28 cellular contexts compared by ENCODE assay signal in the genomic region with DNA sequence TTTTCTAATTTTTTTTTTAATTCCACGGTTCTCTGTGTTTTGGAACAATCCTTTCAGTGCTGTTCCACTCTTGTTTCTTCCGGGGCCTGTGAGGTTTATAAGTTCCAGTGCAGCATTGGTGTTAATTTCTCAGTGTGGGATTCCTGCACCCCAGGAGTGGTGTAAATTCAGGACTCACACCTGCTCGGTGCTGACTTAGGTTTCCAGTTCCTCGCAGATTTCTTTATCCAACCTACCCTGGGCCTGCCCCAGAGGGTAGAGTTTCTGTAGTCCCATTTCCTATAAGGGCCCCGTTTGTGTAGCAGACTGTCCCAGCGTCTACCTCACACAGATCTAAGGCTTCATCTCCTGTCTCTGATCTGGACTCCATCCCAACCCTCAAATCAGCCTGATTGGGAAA. TPM values are rescaled to one million over a fixed set of nuclear protein-coding genes. Genes with fewer than 3 reads are reported as not detected.
DNase-seq lines count a peak whose midpoint lies in the region; ATAC-seq, FAIRE-seq and TF ChIP-seq lines count a peak whose summit lies in the region.
"Had no signal": no experiment of that assay in that cellular context is flagged by ENCODE, and none has a peak within 500 bp of the region (broad histone marks: within the 10 kb centered on the region; RNA-seq: fewer than 3 reads in every experiment).

No MANE protein-coding gene starts in this region.

- H3K27ac Mint-ChIP-seq in activated T-helper 17 cell treated with anti-CD3 and anti-CD28 coated beads, Interleukin-2, amount 50 U/mL, for 72 hours = no peak overlapping the region
- H3K27ac Mint-ChIP-seq: CD14-positive monocyte; CD4-positive, alpha-beta memory T cell; CD4-positive, CD25-positive, alpha-beta regulatory T cell had no signal

- no peaks in the 10 kb centered on the region for H3K9me3 Mint-ChIP-seq in activated T-helper 17 cell treated with anti-CD3 and anti-CD28 coated beads, Interleukin-2, amount 50 U/mL, for 72 hours
- H3K9me3 Mint-ChIP-seq: CD14-positive monocyte had no signal

- no peak for TF ChIP-seq POLR2A in gastrocnemius medialis (IDR thresholded peaks at IDR 0.05)
- TF ChIP-seq POLR2A in GM12892 (IDR thresholded peaks at IDR 0.05; ENCODE audit: low read depth, low read length) = no peak

- FAIRE-seq in GM12892 (lab: Jason Lieb, UNC) (no peak), D721Med (lab: Jason Lieb, UNC) (no peak)
- FAIRE-seq: A204.1, GM12878, GM19239 had no signal

- H3K79me2 ChIP-seq in OCI-LY3 (ENCODE audit: low read length) (no peaks in the 10 kb centered on the region), osteoblast (ENCODE audit: insufficient read depth, low read length) (no peaks in the 10 kb centered on the region)

- no peak overlapping the region for H3K4me3 Mint-ChIP-seq in activated T-helper 17 cell treated with anti-CD3 and anti-CD28 coated beads, Interleukin-2, amount 50 U/mL, for 72 hours
- H3K4me3 Mint-ChIP-seq: CD14-positive monocyte; CD4-positive, alpha-beta memory T cell; CD4-positive, CD25-positive, alpha-beta regulatory T cell had no signal

- no peak overlapping the region for H3K4me2 ChIP-seq in OCI-LY3 (ENCODE audit: low read length)
- no peak overlapping the region for H3K4me2 ChIP-seq in osteoblast (ENCODE audit: insufficient read depth, low read length)
- H3K4me2 ChIP-seq: BLaER1 had no signal

- no peaks in the 10 kb centered on the region for H3K36me3 Mint-ChIP-seq in activated T-helper 17 cell treated with anti-CD3 and anti-CD28 coated beads, Interleukin-2, amount 50 U/mL, for 72 hours (ENCODE audit: low read depth)
- H3K36me3 Mint-ChIP-seq: CD14-positive monocyte; CD4-positive, alpha-beta memory T cell; CD4-positive, CD25-positive, alpha-beta regulatory T cell had no signal

- H3K9me3 ChIP-seq in OCI-LY3 (ENCODE audit: insufficient read depth, low read length) (no peaks in the 10 kb centered on the region), osteoblast (ENCODE audit: low read depth, low read length) (no peaks in the 10 kb centered on the region), gastrocnemius medialis (no peaks in the 10 kb centered on the region), skeletal muscle tissue (ENCODE audit: control insufficient read depth in 3 of 3, low read length in 3 of 3) (no peaks in the 10 kb centered on the region)
- H3K9me3 ChIP-seq: BE2C, BLaER1, Caco-2 had no signal

- H3K27ac ChIP-seq in OCI-LY3 (ENCODE audit: low read length) (no peak overlapping the region), osteoblast (ENCODE audit: low read depth, low read length) (no peak overlapping the region), gastrocnemius medialis (peak overlapping the region; percentile 62 to 72 (median 68)), skeletal muscle tissue (ENCODE audit: low read depth, low read length) (peak overlapping the region; percentile 16)
- H3K27ac ChIP-seq: BLaER1 had no signal

- peak overlapping the region; percentile 94 for H2AFZ ChIP-seq in OCI-LY3 (ENCODE audit: low read depth, low read length)
- peak overlapping the region; percentile 23 for H2AFZ ChIP-seq in osteoblast (ENCODE audit: low read length)

- H4K20me1 ChIP-seq in OCI-LY3 (ENCODE audit: insufficient read depth, low read length) (no peaks in the 10 kb centered on the region), osteoblast (ENCODE audit: insufficient read depth, low read length) (no peaks in the 10 kb centered on the region)
- H4K20me1 ChIP-seq: BLaER1 had no signal

- peak in 1 of 2 donors; percentile 57 for ATAC-seq in gastrocnemius medialis
- no peak for ATAC-seq in activated T-helper 17 cell treated with anti-CD3 and anti-CD28 coated beads, Interleukin-2, amount 50 U/mL, for 72 hours (replicated peaks)
- ATAC-seq in HG02938 (IDR thresholded peaks at IDR 0.05; ENCODE audit: unreplicated experiment) = no peak
- ATAC-seq: GM12878 had no signal

- DNase-seq in osteoblast (ENCODE audit: insufficient read length, low spot score, missing footprints) = no peak
- DNase-seq in gastrocnemius medialis = no peak
- DNase-seq in GM12892 (ENCODE audit: insufficient read length) = no peak
- DNase-seq in D721Med (ENCODE audit: insufficient read length, low spot score) = no peak
- DNase-seq: 8988T; ACHN; BE2C; C1 segment of cervical spinal cord; Caco-2; Calu3; CD4-positive, alpha-beta memory T cell; CD4-positive, CD25-positive, alpha-beta regulatory T cell; DMS 273 treated with DMSO at 0.1 percent for 48 hours; DMS153; DMS53; DMS79; DND-41; EL; GDM1 had no signal

- H3K4me1 ChIP-seq in OCI-LY3 (ENCODE audit: low read length) (peaks cover 5% of the 10 kb centered on the region; the same call in 1 of the 2 replicates), osteoblast (ENCODE audit: insufficient read depth, low read length) (no peaks in the 10 kb centered on the region), gastrocnemius medialis (peaks cover 23% of the 10 kb centered on the region in 2 donors), skeletal muscle tissue (ENCODE audit: control insufficient read depth in 3 of 3, insufficient read depth in 3 of 3, low read length in 3 of 3) (peaks cover 0 to 4% (median 4%) of the 10 kb centered on the region in 3 donors)
- H3K4me1 ChIP-seq: BE2C, BLaER1, Caco-2 had no signal

- peaks cover 21% of the 10 kb centered on the region for H3K27me3 Mint-ChIP-seq in activated T-helper 17 cell treated with anti-CD3 and anti-CD28 coated beads, Interleukin-2, amount 50 U/mL, for 72 hours

- no peak for TF ChIP-seq CTCF in OCI-LY3 (IDR thresholded peaks at IDR 0.05; ENCODE audit: low read depth, low read length)
- TF ChIP-seq CTCF in osteoblast (IDR thresholded peaks at IDR 0.05; ENCODE audit: extremely low read depth, low read depth, low read length) = no peak
- TF ChIP-seq CTCF in gastrocnemius medialis (IDR thresholded peaks at IDR 0.05 in 4 of 5, conservative IDR thresholded peaks at IDR 0.05 in 1 of 5) = no peak
- no peak for TF ChIP-seq CTCF in D721Med (IDR thresholded peaks at IDR 0.05; ENCODE audit: insufficient read depth, missing control alignments)

- H3K27me3 ChIP-seq in OCI-LY3 (ENCODE audit: low read depth, low read length) (no peaks in the 10 kb centered on the region), osteoblast (ENCODE audit: insufficient read depth, low read length) (no peaks in the 10 kb centered on the region), gastrocnemius medialis (no peaks in the 10 kb centered on the region), skeletal muscle tissue (ENCODE audit: control insufficient read depth in 3 of 3, insufficient read depth in 3 of 3, low read length in 3 of 3) (no peaks in the 10 kb centered on the region)
- H3K27me3 ChIP-seq: BE2C, BLaER1 had no signal

- H3K4me3 ChIP-seq in OCI-LY3 (ENCODE audit: low read length) (no peak overlapping the region), osteoblast (ENCODE audit: insufficient read depth, low read length) (no peak overlapping the region), gastrocnemius medialis (no peak overlapping the region), skeletal muscle tissue (ENCODE audit: low read length in 3 of 3) (no peak overlapping the region)
- H3K4me3 ChIP-seq: BLaER1, GM12878 had no signal

- H3K9ac ChIP-seq in OCI-LY3 (ENCODE audit: low read length) (no peak overlapping the region), skeletal muscle tissue (ENCODE audit: low read depth in 1 of 3, low read length in 3 of 3) (no peak overlapping the region)
- H3K9ac ChIP-seq: BLaER1 had no signal

- no peaks in the 10 kb centered on the region for H3K4me1 Mint-ChIP-seq in activated T-helper 17 cell treated with anti-CD3 and anti-CD28 coated beads, Interleukin-2, amount 50 U/mL, for 72 hours
- H3K4me1 Mint-ChIP-seq: CD14-positive monocyte; CD4-positive, alpha-beta memory T cell; CD4-positive, CD25-positive, alpha-beta regulatory T cell had no signal

- in situ Hi-C loops in gastrocnemius medialis (cut with MboI; ENCODE audit: low sequenced_read_pairs in 4 of 4) = loop anchor here in 1 of 4 donors (25.0 kb wide), 1 partner anchor 468 kb away; no protein-coding TSS in a partner anchor

- no peaks in the 10 kb centered on the region for H3K36me3 ChIP-seq in OCI-LY3 (replicated peaks; ENCODE audit: low read depth, low read length)
- H3K36me3 ChIP-seq in osteoblast (ENCODE audit: insufficient read depth, low read length) = no peaks in the 10 kb centered on the region
- H3K36me3 ChIP-seq in gastrocnemius medialis = no peaks in the 10 kb centered on the region
- H3K36me3 ChIP-seq in skeletal muscle tissue (ENCODE audit: control insufficient read depth in 3 of 3, insufficient read depth in 3 of 3, low read length in 3 of 3) = no peaks in the 10 kb centered on the region
- H3K36me3 ChIP-seq: BE2C, BLaER1 had no signal

- intact Hi-C loops in gastrocnemius medialis (cut with DNase I; ENCODE audit: low total_unique reads) = no loop called here

RNA-seq across cellular contexts. Expression of a gene that starts 27.4 kb away (rescaled TPM):
- total RNA-seq in osteoblast (55.0 and 61.9 TPM in 2 replicates), gastrocnemius medialis (10 to 100 TPM; 15.9 to 36.8 (median 28.7) TPM), skeletal muscle tissue (26.1 TPM)
- polyA plus RNA-seq in GM12892 (2012; ENCODE audit: missing spikeins) = 0.25 TPM
- 1 to 10 TPM in 1 of 2 donors, under 1 TPM in 1; 0.08 to 1.6 TPM for total RNA-seq in activated T-helper 17 cell treated with anti-CD3 and anti-CD28 coated beads, Interleukin-2, amount 50 U/mL, for 72 hours
- total RNA-seq: CD4-positive, CD25-positive, alpha-beta regulatory T cell had no signal
- polyA plus RNA-seq: CD14-positive monocyte; CD4-positive, alpha-beta memory T cell; CD4-positive, CD25-positive, alpha-beta regulatory T cell had no signal

Comparison
In these comparisons a context has a peak if more than half of its experiments do, and no peak if none do; other contexts are left out.
1. H3K27ac ChIP-seq: peak in gastrocnemius medialis (4 of 4) and skeletal muscle tissue (single experiment); none in OCI-LY3 (single experiment) and osteoblast (single experiment).
2. RNA of a gene that starts 27.4 kb away (total RNA-seq): 55.0 to 61.9 TPM in osteoblast, 15.9 to 36.8 TPM in gastrocnemius medialis and 26.1 TPM in skeletal muscle tissue (single experiment); 0.08 to 1.6 TPM in activated T-helper 17 cell treated with anti-CD3 and anti-CD28 coated beads, Interleukin-2, amount 50 U/mL, for 72 hours; every median in the first group is over 4 times any median in the second.